15 cellular contexts compared by ENCODE assay signal in the genomic region with DNA sequence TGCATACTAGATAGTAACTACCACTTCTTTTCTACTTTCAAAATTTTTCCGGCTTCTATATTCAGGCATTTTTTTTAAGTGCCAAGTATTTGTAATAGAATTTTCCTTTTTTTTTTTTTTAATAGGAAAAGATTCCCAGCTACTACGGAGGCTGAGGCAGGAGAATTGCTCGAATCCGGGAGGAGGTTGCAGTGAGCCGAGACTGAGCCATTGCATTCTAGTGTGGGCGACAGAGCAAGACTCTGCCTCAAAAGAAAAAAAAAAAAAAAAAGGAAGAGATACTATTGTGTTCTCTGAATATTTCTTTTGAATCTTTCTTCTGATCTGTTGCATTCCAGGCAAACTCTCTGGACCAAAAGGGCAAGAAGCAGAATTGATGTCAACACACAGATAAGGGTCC.
"Had no signal": no experiment of that assay in that cellular context is flagged by ENCODE, and none has a peak within 500 bp of the region (broad histone marks: within the 10 kb centered on the region; RNA-seq: fewer than 3 reads in every experiment).

No MANE protein-coding gene starts in this region.

- ATAC-seq: activated CD8-positive, alpha-beta T cell treated with anti-CD3 and anti-CD28 coated beads for 36 hours had no signal

- H3K36me3 Mint-ChIP-seq: activated naive CD4-positive, alpha-beta T cell treated with anti-CD3 and anti-CD28 coated beads, Interleukin-2, amount 10 ng/mL, durations not matched to agents 7 days and 5 days had no signal

- H3K36me3 ChIP-seq: cardiac muscle cell, upper lobe of left lung had no signal

- H3K4me1 Mint-ChIP-seq: activated CD4-positive, alpha-beta T cell treated with anti-CD3 and anti-CD28 coated beads, Interleukin-2, amount 10 ng/mL, durations not matched to agents 24 days and 14 days; activated naive CD4-positive, alpha-beta T cell treated with anti-CD3 and anti-CD28 coated beads, Interleukin-2, amount 10 ng/mL, durations not matched to agents 7 days and 5 days had no signal

- DNase-seq: activated CD4-positive, alpha-beta T cell treated with anti-CD3 and anti-CD28 coated beads, Interleukin-2, amount 10 ng/mL, durations not matched to agents 24 days and 14 days; activated CD4-positive, CD25-positive, alpha-beta regulatory T cell; activated CD8-positive, alpha-beta T cell treated with anti-CD3 and anti-CD28 coated beads for 36 hours; activated naive CD4-positive, alpha-beta T cell treated with anti-CD3 and anti-CD28 coated beads, Interleukin-2, amount 10 ng/mL, durations not matched to agents 7 days and 5 days; activated T-cell treated with anti-CD3 and anti-CD28 coated beads, Interleukin-2, amount 50 U/mL, for 24 hours; effector memory CD4-positive, alpha-beta T cell; hypothalamus; islet precursor cell; nephron progenitor cell; occipital lobe; upper lobe of left lung had no signal

- H3K4me3 ChIP-seq: cardiac muscle cell, upper lobe of left lung had no signal

- H3K4me1 ChIP-seq: upper lobe of left lung had no signal

- H3K27ac Mint-ChIP-seq: activated CD4-positive, alpha-beta T cell treated with anti-CD3 and anti-CD28 coated beads, Interleukin-2, amount 10 ng/mL, durations not matched to agents 24 days and 14 days; activated CD8-positive, alpha-beta T cell treated with anti-CD3 and anti-CD28 coated beads for 36 hours; activated naive CD4-positive, alpha-beta T cell treated with anti-CD3 and anti-CD28 coated beads, Interleukin-2, amount 10 ng/mL, durations not matched to agents 7 days and 5 days; activated T-cell treated with anti-CD3 and anti-CD28 coated beads, Interleukin-2, amount 50 U/mL, for 24 hours; dendritic cell treated with granulocyte-macrophage colony-stimulating factor and Interleukin-4, amounts not matched to agents 40 ng/mL and 50 ng/mL, for 4 days; nephron progenitor cell; stimulated activated naive CD8-positive, alpha-beta T cell treated with anti-CD3 and anti-CD28 coated beads, Interleukin-15, Interleukin-2, amounts not matched to agents 100 ng/mL and 50 ng/mL, for 24 hours; T-helper 2 cell treated with Interferon-gamma antibody and Interleukin-4, amounts not matched to agents 5 μg/mL and 100 μg/mL, for 36 hours had no signal

- H3K4me3 Mint-ChIP-seq: activated CD4-positive, alpha-beta T cell treated with anti-CD3 and anti-CD28 coated beads, Interleukin-2, amount 10 ng/mL, durations not matched to agents 24 days and 14 days; activated CD8-positive, alpha-beta T cell treated with anti-CD3 and anti-CD28 coated beads for 36 hours; activated naive CD4-positive, alpha-beta T cell treated with anti-CD3 and anti-CD28 coated beads, Interleukin-2, amount 10 ng/mL, durations not matched to agents 7 days and 5 days; activated T-cell treated with anti-CD3 and anti-CD28 coated beads, Interleukin-2, amount 50 U/mL, for 24 hours; dendritic cell treated with granulocyte-macrophage colony-stimulating factor and Interleukin-4, amounts not matched to agents 40 ng/mL and 50 ng/mL, for 4 days; nephron progenitor cell; stimulated activated naive CD8-positive, alpha-beta T cell treated with anti-CD3 and anti-CD28 coated beads, Interleukin-15, Interleukin-2, amounts not matched to agents 100 ng/mL and 50 ng/mL, for 24 hours; T-helper 2 cell treated with Interferon-gamma antibody and Interleukin-4, amounts not matched to agents 5 μg/mL and 100 μg/mL, for 36 hours had no signal

- H3K27me3 Mint-ChIP-seq: activated CD4-positive, alpha-beta T cell treated with anti-CD3 and anti-CD28 coated beads, Interleukin-2, amount 10 ng/mL, durations not matched to agents 24 days and 14 days; activated CD8-positive, alpha-beta T cell treated with anti-CD3 and anti-CD28 coated beads for 36 hours; activated naive CD4-positive, alpha-beta T cell treated with anti-CD3 and anti-CD28 coated beads, Interleukin-2, amount 10 ng/mL, durations not matched to agents 7 days and 5 days; activated T-cell treated with anti-CD3 and anti-CD28 coated beads, Interleukin-2, amount 50 U/mL, for 24 hours; dendritic cell treated with granulocyte-macrophage colony-stimulating factor and Interleukin-4, amounts not matched to agents 40 ng/mL and 50 ng/mL, for 4 days; stimulated activated naive CD8-positive, alpha-beta T cell treated with anti-CD3 and anti-CD28 coated beads, Interleukin-15, Interleukin-2, amounts not matched to agents 100 ng/mL and 50 ng/mL, for 24 hours had no signal

- H3K27ac ChIP-seq: cardiac muscle cell, upper lobe of left lung had no signal

- H3K27me3 ChIP-seq: cardiac muscle cell, upper lobe of left lung had no signal

- H3K9me3 ChIP-seq: upper lobe of left lung had no signal

- H3K9me3 Mint-ChIP-seq: activated CD4-positive, alpha-beta T cell treated with anti-CD3 and anti-CD28 coated beads, Interleukin-2, amount 10 ng/mL, durations not matched to agents 24 days and 14 days; activated CD8-positive, alpha-beta T cell treated with anti-CD3 and anti-CD28 coated beads for 36 hours; activated naive CD4-positive, alpha-beta T cell treated with anti-CD3 and anti-CD28 coated beads, Interleukin-2, amount 10 ng/mL, durations not matched to agents 7 days and 5 days; dendritic cell treated with granulocyte-macrophage colony-stimulating factor and Interleukin-4, amounts not matched to agents 40 ng/mL and 50 ng/mL, for 4 days; nephron progenitor cell; T-helper 2 cell treated with Interferon-gamma antibody and Interleukin-4, amounts not matched to agents 5 μg/mL and 100 μg/mL, for 36 hours had no signal
